1 cellular context compared by ENCODE assay signal in the genomic region with DNA sequence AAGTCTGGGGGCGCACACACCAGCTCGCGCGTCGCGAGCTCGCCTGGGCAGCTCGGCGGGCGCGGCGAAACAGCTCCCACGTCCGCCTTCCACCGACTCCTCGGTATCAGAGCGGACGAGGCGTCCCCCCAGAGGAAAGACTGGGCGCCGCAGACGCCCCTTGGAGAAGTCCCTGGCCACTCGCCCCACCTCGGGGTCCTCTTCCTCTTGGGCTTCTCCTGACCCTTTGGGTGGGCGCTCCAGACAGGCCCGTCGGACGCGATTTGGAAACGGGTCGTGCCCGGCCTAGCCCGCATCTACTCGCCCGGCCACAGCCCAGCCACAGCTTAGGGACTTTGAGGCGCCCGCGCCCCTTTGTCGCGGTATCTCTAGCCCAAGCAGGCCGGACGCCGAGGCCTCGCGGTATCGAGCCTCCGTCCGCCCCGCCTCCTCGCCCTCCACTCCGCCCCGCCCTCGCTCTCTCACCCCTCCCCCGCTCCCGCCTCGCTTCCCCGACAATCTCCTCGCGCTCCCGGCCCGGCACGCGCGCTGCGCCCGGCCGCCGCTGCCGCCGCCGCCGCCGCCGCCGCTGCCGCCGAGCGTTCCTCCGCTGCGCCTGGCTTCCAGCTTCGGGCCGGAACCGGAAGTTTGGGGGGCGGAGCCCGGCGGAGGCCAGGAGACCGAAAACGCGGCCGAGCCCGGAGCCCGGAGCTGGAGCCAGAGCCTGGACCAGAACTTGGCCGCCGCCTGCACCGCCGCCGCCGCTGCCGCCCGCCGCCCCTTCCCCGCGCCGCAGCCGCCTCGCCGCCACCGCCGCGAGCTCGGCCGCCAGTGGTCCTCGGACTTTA.
TF ChIP-seq lines count a peak whose summit lies in the region.

No MANE protein-coding gene starts in this region.

TF ChIP-seq in WTC11, 78 proteins besides CTCF, POLR2A, EP300 and RAD21 (continued from another document):
- TF ChIP-seq, protein P1, sequence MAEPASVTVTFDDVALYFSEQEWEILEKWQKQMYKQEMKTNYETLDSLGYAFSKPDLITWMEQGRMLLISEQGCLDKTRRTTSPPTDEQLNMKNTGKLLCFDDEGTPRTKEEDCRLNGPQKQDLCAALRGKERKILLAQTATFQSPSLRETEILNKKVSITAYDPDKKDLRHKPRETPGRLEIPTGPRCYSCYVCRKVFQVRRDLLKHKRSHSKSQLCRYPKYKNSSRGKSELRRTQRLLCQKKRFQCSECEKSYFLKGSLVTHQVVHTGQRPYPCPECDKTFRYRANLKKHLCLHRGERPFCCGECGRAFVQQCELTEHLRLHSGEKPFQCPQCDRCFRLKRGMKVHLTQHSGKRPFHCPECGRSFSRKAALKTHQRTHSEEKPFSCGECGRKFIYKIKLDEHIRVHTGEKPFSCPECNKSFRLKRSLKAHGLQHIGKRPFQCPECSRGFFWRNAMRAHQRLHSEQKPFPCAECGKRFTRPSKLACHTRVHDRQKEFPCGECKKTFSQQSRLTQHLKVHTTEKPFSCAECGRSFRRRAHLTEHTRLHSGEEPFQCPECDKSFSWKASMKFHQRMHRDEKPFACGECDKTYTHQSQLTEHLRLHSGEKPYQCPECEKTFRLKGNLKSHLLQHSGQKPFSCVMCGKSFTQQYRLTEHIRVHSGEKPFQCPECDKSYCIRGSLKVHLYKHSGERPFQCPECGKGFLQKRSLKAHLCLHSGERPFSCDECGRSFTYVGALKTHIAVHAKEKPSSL (CRISPR knock-in tag; conservative IDR thresholded peaks at IDR 0.05) = no peak
- TF ChIP-seq NR1H2 (CRISPR knock-in tag; IDR thresholded peaks at IDR 0.05) (no peak), RORB (CRISPR knock-in tag; IDR thresholded peaks at IDR 0.05) (no peak), SP1 (CRISPR knock-in tag; conservative IDR thresholded peaks at IDR 0.05) (peak; percentile 81), ZNF317 (CRISPR knock-in tag; IDR thresholded peaks at IDR 0.05; ENCODE audit: borderline replicate concordance, low read depth) (no peak), TP53 (CRISPR knock-in tag; IDR thresholded peaks at IDR 0.05) (0 out of 2 replicates have a peak, but pooled peaks have one; percentile 22), FOXK1 (CRISPR knock-in tag; IDR thresholded peaks at IDR 0.05) (peak; percentile 23; the same call in 1 of the 2 replicates), ETV6 (CRISPR knock-in tag; IDR thresholded peaks at IDR 0.05) (peak; percentile 12), IRF2 (CRISPR knock-in tag; IDR thresholded peaks at IDR 0.05; ENCODE audit: borderline replicate concordance, low read depth) (no peak), MYBL2 (CRISPR knock-in tag; IDR thresholded peaks at IDR 0.05) (peak; percentile 49; the same call in 1 of the 2 replicates)
- TF ChIP-seq, protein P2, sequence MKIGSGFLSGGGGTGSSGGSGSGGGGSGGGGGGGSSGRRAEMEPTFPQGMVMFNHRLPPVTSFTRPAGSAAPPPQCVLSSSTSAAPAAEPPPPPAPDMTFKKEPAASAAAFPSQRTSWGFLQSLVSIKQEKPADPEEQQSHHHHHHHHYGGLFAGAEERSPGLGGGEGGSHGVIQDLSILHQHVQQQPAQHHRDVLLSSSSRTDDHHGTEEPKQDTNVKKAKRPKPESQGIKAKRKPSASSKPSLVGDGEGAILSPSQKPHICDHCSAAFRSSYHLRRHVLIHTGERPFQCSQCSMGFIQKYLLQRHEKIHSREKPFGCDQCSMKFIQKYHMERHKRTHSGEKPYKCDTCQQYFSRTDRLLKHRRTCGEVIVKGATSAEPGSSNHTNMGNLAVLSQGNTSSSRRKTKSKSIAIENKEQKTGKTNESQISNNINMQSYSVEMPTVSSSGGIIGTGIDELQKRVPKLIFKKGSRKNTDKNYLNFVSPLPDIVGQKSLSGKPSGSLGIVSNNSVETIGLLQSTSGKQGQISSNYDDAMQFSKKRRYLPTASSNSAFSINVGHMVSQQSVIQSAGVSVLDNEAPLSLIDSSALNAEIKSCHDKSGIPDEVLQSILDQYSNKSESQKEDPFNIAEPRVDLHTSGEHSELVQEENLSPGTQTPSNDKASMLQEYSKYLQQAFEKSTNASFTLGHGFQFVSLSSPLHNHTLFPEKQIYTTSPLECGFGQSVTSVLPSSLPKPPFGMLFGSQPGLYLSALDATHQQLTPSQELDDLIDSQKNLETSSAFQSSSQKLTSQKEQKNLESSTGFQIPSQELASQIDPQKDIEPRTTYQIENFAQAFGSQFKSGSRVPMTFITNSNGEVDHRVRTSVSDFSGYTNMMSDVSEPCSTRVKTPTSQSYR (CRISPR knock-in tag; IDR thresholded peaks at IDR 0.05) = 0 out of 2 replicates have a peak, but pooled peaks have one; percentile 19
- TF ChIP-seq, protein P3, sequence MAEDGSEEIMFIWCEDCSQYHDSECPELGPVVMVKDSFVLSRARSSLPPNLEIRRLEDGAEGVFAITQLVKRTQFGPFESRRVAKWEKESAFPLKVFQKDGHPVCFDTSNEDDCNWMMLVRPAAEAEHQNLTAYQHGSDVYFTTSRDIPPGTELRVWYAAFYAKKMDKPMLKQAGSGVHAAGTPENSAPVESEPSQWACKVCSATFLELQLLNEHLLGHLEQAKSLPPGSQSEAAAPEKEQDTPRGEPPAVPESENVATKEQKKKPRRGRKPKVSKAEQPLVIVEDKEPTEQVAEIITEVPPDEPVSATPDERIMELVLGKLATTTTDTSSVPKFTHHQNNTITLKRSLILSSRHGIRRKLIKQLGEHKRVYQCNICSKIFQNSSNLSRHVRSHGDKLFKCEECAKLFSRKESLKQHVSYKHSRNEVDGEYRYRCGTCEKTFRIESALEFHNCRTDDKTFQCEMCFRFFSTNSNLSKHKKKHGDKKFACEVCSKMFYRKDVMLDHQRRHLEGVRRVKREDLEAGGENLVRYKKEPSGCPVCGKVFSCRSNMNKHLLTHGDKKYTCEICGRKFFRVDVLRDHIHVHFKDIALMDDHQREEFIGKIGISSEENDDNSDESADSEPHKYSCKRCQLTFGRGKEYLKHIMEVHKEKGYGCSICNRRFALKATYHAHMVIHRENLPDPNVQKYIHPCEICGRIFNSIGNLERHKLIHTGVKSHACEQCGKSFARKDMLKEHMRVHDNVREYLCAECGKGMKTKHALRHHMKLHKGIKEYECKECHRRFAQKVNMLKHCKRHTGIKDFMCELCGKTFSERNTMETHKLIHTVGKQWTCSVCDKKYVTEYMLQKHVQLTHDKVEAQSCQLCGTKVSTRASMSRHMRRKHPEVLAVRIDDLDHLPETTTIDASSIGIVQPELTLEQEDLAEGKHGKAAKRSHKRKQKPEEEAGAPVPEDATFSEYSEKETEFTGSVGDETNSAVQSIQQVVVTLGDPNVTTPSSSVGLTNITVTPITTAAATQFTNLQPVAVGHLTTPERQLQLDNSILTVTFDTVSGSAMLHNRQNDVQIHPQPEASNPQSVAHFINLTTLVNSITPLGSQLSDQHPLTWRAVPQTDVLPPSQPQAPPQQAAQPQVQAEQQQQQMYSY (CRISPR knock-in tag; IDR thresholded peaks at IDR 0.05) = peak; percentile 95
- TF ChIP-seq, protein P4, sequence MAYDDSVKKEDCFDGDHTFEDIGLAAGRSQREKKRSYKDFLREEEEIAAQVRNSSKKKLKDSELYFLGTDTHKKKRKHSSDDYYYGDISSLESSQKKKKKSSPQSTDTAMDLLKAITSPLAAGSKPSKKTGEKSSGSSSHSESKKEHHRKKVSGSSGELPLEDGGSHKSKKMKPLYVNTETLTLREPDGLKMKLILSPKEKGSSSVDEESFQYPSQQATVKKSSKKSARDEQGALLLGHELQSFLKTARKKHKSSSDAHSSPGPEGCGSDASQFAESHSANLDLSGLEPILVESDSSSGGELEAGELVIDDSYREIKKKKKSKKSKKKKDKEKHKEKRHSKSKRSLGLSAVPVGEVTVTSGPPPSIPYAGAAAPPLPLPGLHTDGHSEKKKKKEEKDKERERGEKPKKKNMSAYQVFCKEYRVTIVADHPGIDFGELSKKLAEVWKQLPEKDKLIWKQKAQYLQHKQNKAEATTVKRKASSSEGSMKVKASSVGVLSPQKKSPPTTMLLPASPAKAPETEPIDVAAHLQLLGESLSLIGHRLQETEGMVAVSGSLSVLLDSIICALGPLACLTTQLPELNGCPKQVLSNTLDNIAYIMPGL (CRISPR knock-in tag; IDR thresholded peaks at IDR 0.05) = peak; percentile 53; the same call in 1 of the 2 replicates
- TF ChIP-seq, protein P5, sequence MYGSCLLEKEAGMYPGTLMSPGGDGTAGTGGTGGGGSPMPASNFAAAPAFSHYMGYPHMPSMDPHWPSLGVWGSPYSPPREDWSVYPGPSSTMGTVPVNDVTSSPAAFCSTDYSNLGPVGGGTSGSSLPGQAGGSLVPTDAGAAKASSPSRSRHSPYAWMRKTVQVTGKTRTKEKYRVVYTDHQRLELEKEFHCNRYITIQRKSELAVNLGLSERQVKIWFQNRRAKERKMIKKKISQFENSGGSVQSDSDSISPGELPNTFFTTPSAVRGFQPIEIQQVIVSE (CRISPR knock-in tag; IDR thresholded peaks at IDR 0.05; ENCODE audit: borderline replicate concordance) = no peak
- TF ChIP-seq, protein P6, sequence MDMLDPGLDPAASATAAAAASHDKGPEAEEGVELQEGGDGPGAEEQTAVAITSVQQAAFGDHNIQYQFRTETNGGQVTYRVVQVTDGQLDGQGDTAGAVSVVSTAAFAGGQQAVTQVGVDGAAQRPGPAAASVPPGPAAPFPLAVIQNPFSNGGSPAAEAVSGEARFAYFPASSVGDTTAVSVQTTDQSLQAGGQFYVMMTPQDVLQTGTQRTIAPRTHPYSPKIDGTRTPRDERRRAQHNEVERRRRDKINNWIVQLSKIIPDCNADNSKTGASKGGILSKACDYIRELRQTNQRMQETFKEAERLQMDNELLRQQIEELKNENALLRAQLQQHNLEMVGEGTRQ (CRISPR knock-in tag; IDR thresholded peaks at IDR 0.05) = no peak
- TF ChIP-seq, protein P7, sequence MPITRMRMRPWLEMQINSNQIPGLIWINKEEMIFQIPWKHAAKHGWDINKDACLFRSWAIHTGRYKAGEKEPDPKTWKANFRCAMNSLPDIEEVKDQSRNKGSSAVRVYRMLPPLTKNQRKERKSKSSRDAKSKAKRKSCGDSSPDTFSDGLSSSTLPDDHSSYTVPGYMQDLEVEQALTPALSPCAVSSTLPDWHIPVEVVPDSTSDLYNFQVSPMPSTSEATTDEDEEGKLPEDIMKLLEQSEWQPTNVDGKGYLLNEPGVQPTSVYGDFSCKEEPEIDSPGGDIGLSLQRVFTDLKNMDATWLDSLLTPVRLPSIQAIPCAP (CRISPR knock-in tag; IDR thresholded peaks at IDR 0.05) = no peak
TF ChIP-seq in WTC11: peak in this region for 12.
